In genomic region chr7:48176356-48176893, GRCh38 we compare ENCODE assay signal across 28 cellular contexts. TPM values are rescaled to one million over a fixed set of nuclear protein-coding genes. Genes with fewer than 3 reads are reported as not detected.
DNase-seq lines count a peak whose midpoint lies in the region; ATAC-seq, FAIRE-seq and TF ChIP-seq lines count a peak whose summit lies in the region.
"Had no signal": no experiment of that assay in that cellular context is flagged by ENCODE, and none has a peak within 500 bp of the region (broad histone marks: within the 10 kb centered on the region; RNA-seq: fewer than 3 reads in every experiment).

No MANE protein-coding gene starts in this region.

- no peaks in the 10 kb centered on the region for H3K36me3 Mint-ChIP-seq in activated CD4-positive, alpha-beta T cell treated with anti-CD3 and anti-CD28 coated beads for 36 hours (ENCODE audit: low read depth)
- H3K36me3 Mint-ChIP-seq: CD4-positive, CD25-positive, alpha-beta regulatory T cell had no signal

- no peak overlapping the region for H3K9ac ChIP-seq in keratinocyte (ENCODE audit: control insufficient read depth, extremely low read depth, insufficient read depth, low read length)
- H3K9ac ChIP-seq: BLaER1 had no signal

- H3K4me3 ChIP-seq in keratinocyte (ENCODE audit: control insufficient read depth in 2 of 3, extremely low read depth in 1 of 3, insufficient read depth in 2 of 3, low read depth in 1 of 3, low read length in 3 of 3), result no peak overlapping the region
- H3K4me3 ChIP-seq: BLaER1, SJSA1 had no signal

- H3K4me2 ChIP-seq in keratinocyte (ENCODE audit: control insufficient read depth, extremely low read depth, insufficient read depth, low read depth, low read length), result no peak overlapping the region
- H3K4me2 ChIP-seq: BLaER1 had no signal

- CTCF ChIA-PET in activated CD4-positive, alpha-beta T cell treated with anti-CD3 and anti-CD28 coated beads for 36 hours (lab: Charles Lee), result no interaction called here

- no peaks in the 10 kb centered on the region for H3K9me1 ChIP-seq in keratinocyte (ENCODE audit: control insufficient read depth, extremely low read depth, insufficient read depth, low read length)

- H2AFZ ChIP-seq in keratinocyte (ENCODE audit: control insufficient read depth, low read length), result no peak overlapping the region

- POLR2A ChIA-PET in activated CD4-positive, alpha-beta T cell treated with anti-CD3 and anti-CD28 coated beads for 36 hours (lab: Charles Lee), result no interaction called here

- no peak overlapping the region for H3K27ac Mint-ChIP-seq in activated CD4-positive, alpha-beta T cell treated with anti-CD3 and anti-CD28 coated beads for 36 hours
- H3K27ac Mint-ChIP-seq: CD4-positive, CD25-positive, alpha-beta regulatory T cell had no signal

- no peak overlapping the region for H3K4me3 Mint-ChIP-seq in activated CD4-positive, alpha-beta T cell treated with anti-CD3 and anti-CD28 coated beads for 36 hours
- H3K4me3 Mint-ChIP-seq: CD4-positive, CD25-positive, alpha-beta regulatory T cell had no signal

- H3K9me3 ChIP-seq in keratinocyte (ENCODE audit: control insufficient read depth, low read depth, low read length), result no peaks in the 10 kb centered on the region
- H3K9me3 ChIP-seq: BLaER1, SJSA1 had no signal

- H3K27ac ChIP-seq in keratinocyte (ENCODE audit: control insufficient read depth, insufficient read depth, low read length), result no peak overlapping the region
- H3K27ac ChIP-seq: BLaER1, HL-60, SJSA1 had no signal

- peaks cover 1% of the 10 kb centered on the region for H3K4me1 ChIP-seq in keratinocyte (ENCODE audit: control insufficient read depth, extremely low read depth, insufficient read depth, low read length)
- H3K4me1 ChIP-seq: BLaER1 had no signal

- intact Hi-C loops in activated CD4-positive, alpha-beta T cell treated with anti-CD3 and anti-CD28 coated beads for 36 hours (cut with DNase I, micrococcal nuclease), result no loop called here

- no peaks in the 10 kb centered on the region for H3K79me2 ChIP-seq in keratinocyte (ENCODE audit: control insufficient read depth, insufficient read depth, low read length)

- H3K9me3 Mint-ChIP-seq in activated CD4-positive, alpha-beta T cell treated with anti-CD3 and anti-CD28 coated beads for 36 hours (ENCODE audit: low read depth), result no peaks in the 10 kb centered on the region
- H3K9me3 Mint-ChIP-seq: CD4-positive, CD25-positive, alpha-beta regulatory T cell had no signal

- peak; percentile 14 for DNase-seq in AG08395 (ENCODE audit: low spot score)
- DNase-seq in GM03348 (ENCODE audit: low spot score), result peak; percentile 39
- peak; percentile 32 for DNase-seq in NCI-H226
- no peak for DNase-seq in keratinocyte (ENCODE audit: low read depth, low spot score)
- no peak for DNase-seq in NCI-H2227 treated with DMSO at 0.1 percent for 48 hours (lab: John Stamatoyannopoulos, UW)
- no peak for DNase-seq in SHP77 treated with DMSO at 0.1 percent for 48 hours (lab: John Stamatoyannopoulos, UW)
- DNase-seq in activated CD4-positive, alpha-beta T cell treated with anti-CD3 and anti-CD28 coated beads for 36 hours, result no peak
- DNase-seq: 8988T; ACHN; CD4-positive, CD25-positive, alpha-beta regulatory T cell; DMS153; GDM1; NCI-H1092 treated with DMSO at 0.1 percent for 48 hours; NCI-H1436; NCI-H187; NCI-H446 treated with DMSO at 0.1 percent for 48 hours; NCI-H526; NCI-H82; NK-92 treated with Interleukin-12 subunit alpha and Interleukin-12 subunit beta, amount 100 ng/mL, for 24 hours; PC-3; T-helper 1 cell had no signal

- H3K27me3 Mint-ChIP-seq in activated CD4-positive, alpha-beta T cell treated with anti-CD3 and anti-CD28 coated beads for 36 hours, result no peaks in the 10 kb centered on the region
- H3K27me3 Mint-ChIP-seq: CD4-positive, CD25-positive, alpha-beta regulatory T cell had no signal

- ATAC-seq in GM21423 (IDR thresholded peaks at IDR 0.05; ENCODE audit: unreplicated experiment), result no peak
- ATAC-seq in activated CD4-positive, alpha-beta T cell treated with anti-CD3 and anti-CD28 coated beads for 36 hours, result no peak
- ATAC-seq: PC-3, Right ventricle myocardium inferior had no signal

- H4K20me1 ChIP-seq in keratinocyte (ENCODE audit: control insufficient read depth, extremely low read depth, insufficient read depth, low read length), result no peaks in the 10 kb centered on the region
- H4K20me1 ChIP-seq: BLaER1 had no signal

- H3K27me3 ChIP-seq in keratinocyte (ENCODE audit: control insufficient read depth, extremely low read depth, insufficient read depth, low read length), result no peaks in the 10 kb centered on the region
- H3K27me3 ChIP-seq: BLaER1, SJSA1 had no signal

- no peaks in the 10 kb centered on the region for H3K4me1 Mint-ChIP-seq in activated CD4-positive, alpha-beta T cell treated with anti-CD3 and anti-CD28 coated beads for 36 hours
- H3K4me1 Mint-ChIP-seq: CD4-positive, CD25-positive, alpha-beta regulatory T cell had no signal

- no peaks in the 10 kb centered on the region for H3K36me3 ChIP-seq in keratinocyte (ENCODE audit: control insufficient read depth in 2 of 2, extremely low read depth in 1 of 2, insufficient read depth in 2 of 2, low read length in 2 of 2)
- H3K36me3 ChIP-seq: BLaER1, SJSA1 had no signal

- TF ChIP-seq CTCF in keratinocyte (optimal IDR thresholded peaks at IDR 0.05 in 1 of 3, IDR thresholded peaks at IDR 0.05 in 1 of 3, conservative IDR thresholded peaks at IDR 0.05 in 1 of 3; ENCODE audit: extremely low read depth in 1 of 3, insufficient read depth in 2 of 3, low read length in 3 of 3), result no peak

- peak; percentile 9 for FAIRE-seq in keratinocyte (lab: Jason Lieb, UNC)
- FAIRE-seq: GM12891, H54 had no signal

- dilution Hi-C loops in keratinocyte (cut with MboI; ENCODE audit: extremely low pct_ligation_motif_present, low sequenced_read_pairs), result no loop called here

RNA-seq across cellular contexts. Expression of gene ABCA13, which starts 5.2 kb away (rescaled TPM):
- polyA plus RNA-seq in keratinocyte, result 0.23 to 0.76 TPM (median 0.61 TPM) in 3 replicates
- polyA plus RNA-seq in keratinocyte (2011; ENCODE audit: low read depth), result not detected
- polyA plus RNA-seq in keratinocyte (2011; cell fraction: cytosol; rRNA removed), result 0.16 and 0.19 TPM in 2 replicates
- 0.48 and 0.55 TPM in 2 replicates for polyA plus RNA-seq in keratinocyte (2011; cell fraction: nucleus; rRNA removed)
- polyA plus RNA-seq in keratinocyte (2012; ENCODE audit: low replicate concordance), result 0.07 and 0.60 TPM in 2 replicates
- polyA minus RNA-seq in keratinocyte, result 0.52 to 7.2 TPM (median 1.1 TPM) in 3 replicates
- 0.38 TPM for polyA minus RNA-seq in keratinocyte (2011; cell fraction: cytosol; rRNA and poly(A)+ RNA removed)
- 0.95 and 1.3 TPM in 2 replicates for polyA minus RNA-seq in keratinocyte (2011; cell fraction: nucleus; rRNA and poly(A)+ RNA removed)
- total RNA-seq in activated CD4-positive, alpha-beta T cell treated with anti-CD3 and anti-CD28 coated beads for 36 hours, result not detected
- total RNA-seq: Right ventricle myocardium inferior had no signal
- polyA plus RNA-seq: CD4-positive, CD25-positive, alpha-beta regulatory T cell had no signal

Comparison
In these comparisons a context has a peak if more than half of its experiments do, and no peak if none do; other contexts are left out.
1. DNase-seq: peak in AG08395 (single experiment), GM03348 (single experiment) and NCI-H226 (single experiment); none in keratinocyte (single experiment), NCI-H2227 treated with DMSO at 0.1 percent for 48 hours (single experiment), SHP77 treated with DMSO at 0.1 percent for 48 hours (single experiment) and activated CD4-positive, alpha-beta T cell treated with anti-CD3 and anti-CD28 coated beads for 36 hours (single experiment).